ENCODE assay signal across 15 cellular contexts in the genomic region with DNA sequence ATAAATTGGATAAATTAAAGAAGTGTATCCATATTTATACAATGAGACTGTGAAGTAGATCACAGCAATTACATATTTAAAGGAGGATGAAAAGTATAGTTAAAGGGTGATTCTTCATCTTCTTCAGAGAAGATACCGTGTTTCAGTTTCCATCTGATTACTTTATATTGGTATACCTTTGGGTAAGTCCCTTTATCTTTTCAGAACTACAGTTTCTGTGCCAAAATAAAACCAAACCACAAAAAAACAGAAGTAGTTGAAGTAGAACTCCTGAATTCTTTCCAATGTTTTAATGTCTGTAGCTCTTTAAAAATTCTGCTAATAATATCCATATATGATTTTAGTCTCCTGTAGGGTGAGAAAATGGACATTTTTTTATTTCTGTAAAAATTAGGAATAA.
DNase-seq lines count a peak whose midpoint lies in the region; ATAC-seq and TF ChIP-seq lines count a peak whose summit lies in the region.
"Had no signal": no experiment of that assay in that cellular context is flagged by ENCODE, and none has a peak within 500 bp of the region (broad histone marks: within the 10 kb centered on the region; RNA-seq: fewer than 3 reads in every experiment).

No MANE protein-coding gene starts in this region.

- BruUV-seq in mammary epithelial cell (replicated peaks; lab: Mats Ljungman, UMichigan), result no TSS peak

- peak; percentile 59 for ATAC-seq in GM19025 (IDR thresholded peaks at IDR 0.05; ENCODE audit: low read depth, unreplicated experiment)
- ATAC-seq in GM21825 (IDR thresholded peaks at IDR 0.05; ENCODE audit: unreplicated experiment), result peak; percentile 93
- ATAC-seq in HG03175 (IDR thresholded peaks at IDR 0.05; ENCODE audit: unreplicated experiment), result peak; percentile 84
- peak; percentile 86 for ATAC-seq in stimulated activated memory B cell treated with anti-CD40 and anti-IgM and Interleukin-4, amounts not matched to agents 10 μg/mL and 1 μg/mL and 100 μg/mL, for 72 hours
- ATAC-seq in stimulated activated naive CD8-positive, alpha-beta T cell treated with anti-CD3 and anti-CD28 coated beads, Interleukin-15, amount 100 ng/mL, for 72 hours, result no peak
- ATAC-seq: mucosa of descending colon had no signal

- no peaks in the 10 kb centered on the region for H3K27me3 ChIP-seq in effector memory CD4-positive, alpha-beta T cell (replicated peaks; ENCODE audit: control insufficient read depth, insufficient read depth, low read length, poor library complexity, severe bottlenecking)
- no peaks in the 10 kb centered on the region for H3K27me3 ChIP-seq in mammary epithelial cell (ENCODE audit: insufficient read depth, low read length)
- H3K27me3 ChIP-seq: ascending aorta, tibial artery had no signal

- no peak overlapping the region for H3K27ac ChIP-seq in effector memory CD4-positive, alpha-beta T cell (ENCODE audit: insufficient read depth, low read length, poor library complexity, severe bottlenecking)
- H3K27ac ChIP-seq in mammary epithelial cell (ENCODE audit: insufficient read depth, low read depth, low read length), result no peak overlapping the region
- H3K27ac ChIP-seq: ascending aorta, tibial artery had no signal

- no peaks in the 10 kb centered on the region for H3K79me2 ChIP-seq in mammary epithelial cell (ENCODE audit: insufficient read depth, low read length)

- H3K9ac ChIP-seq in mammary epithelial cell (ENCODE audit: insufficient read depth, low read length), result no peak overlapping the region

- H3K4me3 Mint-ChIP-seq in stimulated activated memory B cell treated with anti-CD40 and anti-IgM and Interleukin-4, amounts not matched to agents 10 μg/mL and 1 μg/mL and 100 μg/mL, for 72 hours, result no peak overlapping the region
- H3K4me3 Mint-ChIP-seq in stimulated activated naive CD8-positive, alpha-beta T cell treated with anti-CD3 and anti-CD28 coated beads, Interleukin-15, amount 100 ng/mL, for 72 hours, result no peak overlapping the region

- H2AFZ ChIP-seq in mammary epithelial cell (ENCODE audit: low read depth, low read length), result no peak overlapping the region

- no peaks in the 10 kb centered on the region for H3K9me3 ChIP-seq in effector memory CD4-positive, alpha-beta T cell (ENCODE audit: control insufficient read depth, low read length)
- peaks cover 7% of the 10 kb centered on the region for H3K9me3 ChIP-seq in mammary epithelial cell (replicated peaks; ENCODE audit: insufficient read depth, low read length)
- H3K9me3 ChIP-seq: ascending aorta, tibial artery had no signal

- H3K4me1 Mint-ChIP-seq in stimulated activated memory B cell treated with anti-CD40 and anti-IgM and Interleukin-4, amounts not matched to agents 10 μg/mL and 1 μg/mL and 100 μg/mL, for 72 hours, result peaks cover 31% of the 10 kb centered on the region
- H3K4me1 Mint-ChIP-seq in stimulated activated naive CD8-positive, alpha-beta T cell treated with anti-CD3 and anti-CD28 coated beads, Interleukin-15, amount 100 ng/mL, for 72 hours, result no peaks in the 10 kb centered on the region

- peak overlapping the region; percentile 77 for H3K27ac Mint-ChIP-seq in stimulated activated memory B cell treated with anti-CD40 and anti-IgM and Interleukin-4, amounts not matched to agents 10 μg/mL and 1 μg/mL and 100 μg/mL, for 72 hours
- no peak overlapping the region for H3K27ac Mint-ChIP-seq in stimulated activated naive CD8-positive, alpha-beta T cell treated with anti-CD3 and anti-CD28 coated beads, Interleukin-15, amount 100 ng/mL, for 72 hours

- H3K4me2 ChIP-seq in mammary epithelial cell (ENCODE audit: insufficient read depth, low read depth, low read length), result no peak overlapping the region

- dilution Hi-C loops in mammary epithelial cell (cut with HindIII; ENCODE audit: low sequenced_read_pairs), result no loop called here

- no peak overlapping the region for H3K4me3 ChIP-seq in effector memory CD4-positive, alpha-beta T cell (ENCODE audit: insufficient read depth, low read depth, low read length, poor library complexity, severe bottlenecking)
- no peak overlapping the region for H3K4me3 ChIP-seq in mammary epithelial cell (replicated peaks in 1 of 3; ENCODE audit: insufficient read depth in 1 of 3, low read depth in 2 of 3, low read length in 3 of 3)
- H3K4me3 ChIP-seq: ascending aorta, mucosa of descending colon, tibial artery had no signal

- in situ Hi-C loops in mammary epithelial cell (cut with MboI; ENCODE audit: low sequenced_read_pairs in 2 of 2), result no loop called here

- no peaks in the 10 kb centered on the region for H3K27me3 Mint-ChIP-seq in stimulated activated memory B cell treated with anti-CD40 and anti-IgM and Interleukin-4, amounts not matched to agents 10 μg/mL and 1 μg/mL and 100 μg/mL, for 72 hours
- H3K27me3 Mint-ChIP-seq in stimulated activated naive CD8-positive, alpha-beta T cell treated with anti-CD3 and anti-CD28 coated beads, Interleukin-15, amount 100 ng/mL, for 72 hours, result no peaks in the 10 kb centered on the region

- 0% methylated on average over 1 of the region's 1 CpG for WGBS in mammary epithelial cell (ENCODE audit: low coverage, missing lambda C conversion rate)

- no peaks in the 10 kb centered on the region for H3K36me3 ChIP-seq in effector memory CD4-positive, alpha-beta T cell (ENCODE audit: control insufficient read depth, insufficient read depth, low read length)
- H3K36me3 ChIP-seq in mammary epithelial cell (ENCODE audit: insufficient read depth, low read length), result no peaks in the 10 kb centered on the region
- H3K36me3 ChIP-seq: ascending aorta, tibial artery had no signal

- H3K36me3 Mint-ChIP-seq in stimulated activated memory B cell treated with anti-CD40 and anti-IgM and Interleukin-4, amounts not matched to agents 10 μg/mL and 1 μg/mL and 100 μg/mL, for 72 hours, result no peaks in the 10 kb centered on the region

- DNase-seq in effector memory CD4-positive, alpha-beta T cell, result no peak
- no peak for DNase-seq in mammary epithelial cell
- no peak for DNase-seq in stimulated activated naive CD8-positive, alpha-beta T cell treated with anti-CD3 and anti-CD28 coated beads, Interleukin-15, amount 100 ng/mL, for 72 hours
- no peak for DNase-seq in NCI-H446 (lab: John Stamatoyannopoulos, UW)
- DNase-seq: activated T-cell treated with anti-CD3 and anti-CD28 coated beads for 4 hours; COR-L47; effector CD4-positive, alpha-beta T cell; mucosa of descending colon; NCI-H1694; tibial artery had no signal

- no peaks in the 10 kb centered on the region for H4K20me1 ChIP-seq in mammary epithelial cell (ENCODE audit: insufficient read depth, low read length)

- CTCF ChIA-PET in mammary epithelial cell (lab: Charles Lee; ENCODE audit: low non-redundant PET), result no interaction called here

- H3K4me1 ChIP-seq in effector memory CD4-positive, alpha-beta T cell (ENCODE audit: control insufficient read depth, insufficient read depth, low read length, poor library complexity, severe bottlenecking), result no peaks in the 10 kb centered on the region
- no peaks in the 10 kb centered on the region for H3K4me1 ChIP-seq in mammary epithelial cell (ENCODE audit: insufficient read depth, low read length)
- H3K4me1 ChIP-seq: ascending aorta, tibial artery had no signal

- TF ChIP-seq CTCF in mammary epithelial cell (conservative IDR thresholded peaks at IDR 0.05 in 1 of 2, IDR thresholded peaks at IDR 0.05 in 1 of 2; ENCODE audit: extremely low read depth in 1 of 2, insufficient read depth in 1 of 2, low read depth in 1 of 2, low read length in 2 of 2), result no peak

- H3K9me3 Mint-ChIP-seq in stimulated activated memory B cell treated with anti-CD40 and anti-IgM and Interleukin-4, amounts not matched to agents 10 μg/mL and 1 μg/mL and 100 μg/mL, for 72 hours, result peaks cover 4% of the 10 kb centered on the region
- H3K9me3 Mint-ChIP-seq in stimulated activated naive CD8-positive, alpha-beta T cell treated with anti-CD3 and anti-CD28 coated beads, Interleukin-15, amount 100 ng/mL, for 72 hours, result no peaks in the 10 kb centered on the region

- intact Hi-C loops in mammary epithelial cell (cut with micrococcal nuclease), result no loop called here
